In the genomic region with DNA sequence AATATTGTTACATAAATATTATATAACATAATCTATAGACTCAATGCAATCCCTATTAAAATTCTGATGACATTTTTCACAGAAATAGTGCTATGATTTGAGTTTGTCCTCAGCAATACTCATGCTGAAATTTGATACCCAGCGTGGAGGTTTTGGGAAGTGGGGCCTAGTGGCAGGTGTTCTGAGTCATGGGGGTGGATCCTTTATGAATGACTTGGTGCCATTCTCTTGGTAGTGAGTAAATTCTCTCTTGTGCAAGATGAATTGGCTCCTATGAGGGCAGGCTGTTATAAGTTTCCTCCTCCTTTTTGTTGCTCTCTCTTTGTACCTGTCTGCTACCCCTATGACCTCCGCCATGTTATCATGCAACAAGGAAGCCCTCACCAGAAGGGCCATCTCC, we compare ENCODE assay signal across 16 cellular contexts.
DNase-seq lines count a peak whose midpoint lies in the region; ATAC-seq and TF ChIP-seq lines count a peak whose summit lies in the region.
"Had no signal": no experiment of that assay in that cellular context is flagged by ENCODE, and none has a peak within 500 bp of the region (broad histone marks: within the 10 kb centered on the region; RNA-seq: fewer than 3 reads in every experiment).

No MANE protein-coding gene starts in this region.

- no peaks in the 10 kb centered on the region for H3K27me3 Mint-ChIP-seq in CD8-positive, alpha-beta T cell (ENCODE audit: low read depth)
- H3K27me3 Mint-ChIP-seq: activated B cell treated with CpG ODN at 0.5 μM for 24 hours; activated naive CD4-positive, alpha-beta T cell treated with anti-CD3 and anti-CD28 coated beads, Interleukin-2, amount 50 U/mL, for 24 hours had no signal

- TF ChIP-seq CTCF in OCI-LY3 (IDR thresholded peaks at IDR 0.05; ENCODE audit: low read depth, low read length): no peak
- no peak for TF ChIP-seq CTCF in CD8-positive, alpha-beta T cell (IDR thresholded peaks at IDR 0.05)

- H3K9me3 ChIP-seq in OCI-LY3 (ENCODE audit: insufficient read depth, low read length): peaks cover 3% of the 10 kb centered on the region; the same call in 1 of the 2 replicates
- H3K9me3 ChIP-seq in right cardiac atrium (ENCODE audit: control insufficient read depth, low read length): no peaks in the 10 kb centered on the region
- no peaks in the 10 kb centered on the region for H3K9me3 ChIP-seq in CD8-positive, alpha-beta T cell (ENCODE audit: low read length)

- no peak overlapping the region for H3K4me3 Mint-ChIP-seq in CD8-positive, alpha-beta T cell
- H3K4me3 Mint-ChIP-seq: activated B cell treated with CpG ODN at 0.5 μM for 24 hours; activated naive CD4-positive, alpha-beta T cell treated with anti-CD3 and anti-CD28 coated beads, Interleukin-2, amount 50 U/mL, for 24 hours had no signal

- H2AFZ ChIP-seq in OCI-LY3 (ENCODE audit: low read depth, low read length): no peak overlapping the region

- H3K36me3 Mint-ChIP-seq in CD8-positive, alpha-beta T cell: peaks cover 74% of the 10 kb centered on the region

- no peaks in the 10 kb centered on the region for H4K20me1 ChIP-seq in OCI-LY3 (ENCODE audit: insufficient read depth, low read length)

- H3K4me3 ChIP-seq in OCI-LY3 (ENCODE audit: low read length): no peak overlapping the region
- H3K4me3 ChIP-seq in right cardiac atrium (ENCODE audit: low read length): no peak overlapping the region
- no peak overlapping the region for H3K4me3 ChIP-seq in CD8-positive, alpha-beta T cell (ENCODE audit: low read depth, low read length)
- H3K4me3 ChIP-seq: dorsolateral prefrontal cortex, left lung had no signal

- CTCF ChIA-PET in CD8-positive, alpha-beta T cell (lab: Charles Lee): no interaction called here

- H3K4me1 ChIP-seq in OCI-LY3 (ENCODE audit: low read length) (peaks cover 12% of the 10 kb centered on the region), right cardiac atrium (ENCODE audit: control insufficient read depth, insufficient read depth, low read length) (no peaks in the 10 kb centered on the region)
- no peaks in the 10 kb centered on the region for H3K4me1 ChIP-seq in CD8-positive, alpha-beta T cell (ENCODE audit: insufficient read depth, low read length)
- H3K4me1 ChIP-seq: left lung had no signal

- intact Hi-C loops in right cardiac atrium (cut with DNase I): loop anchor here in 1 of 4 donors (10.0 kb wide), 1 partner anchor 164 kb away; the partner anchor contains the start of gene EPM2A
- intact Hi-C loops in CD8-positive, alpha-beta T cell (cut with DNase I, micrococcal nuclease): no loop called here

- no peak overlapping the region for H3K9ac ChIP-seq in OCI-LY3 (ENCODE audit: low read length)

- peak; percentile 67 for ATAC-seq in esophagus mucosa
- no peak for ATAC-seq in right cardiac atrium
- no peak for ATAC-seq in CD8-positive, alpha-beta T cell
- ATAC-seq in HG03108 (IDR thresholded peaks at IDR 0.05; ENCODE audit: unreplicated experiment): no peak
- ATAC-seq: left lung had no signal

- no peak overlapping the region for H3K27ac Mint-ChIP-seq in CD8-positive, alpha-beta T cell
- H3K27ac Mint-ChIP-seq: activated B cell treated with CpG ODN at 0.5 μM for 24 hours; activated naive CD4-positive, alpha-beta T cell treated with anti-CD3 and anti-CD28 coated beads, Interleukin-2, amount 50 U/mL, for 24 hours had no signal

- POLR2A ChIA-PET in CD8-positive, alpha-beta T cell (lab: Charles Lee): no interaction called here

- H3K36me3 ChIP-seq in OCI-LY3 (replicated peaks; ENCODE audit: low read depth, low read length): peaks cover 9% of the 10 kb centered on the region
- H3K36me3 ChIP-seq in CD8-positive, alpha-beta T cell (ENCODE audit: insufficient read depth, low read length): no peaks in the 10 kb centered on the region

- DNase-seq in Daoy (ENCODE audit: low read depth): peak; percentile 57
- DNase-seq in HT1080 (ENCODE audit: low read depth): peak; percentile 84
- DNase-seq in right cardiac atrium: no peak
- DNase-seq in NCI-H82 (lab: John Stamatoyannopoulos, UW): no peak
- DNase-seq in CD8-positive, alpha-beta T cell: no peak
- DNase-seq: activated B cell treated with CpG ODN at 0.5 μM for 24 hours; activated CD8-positive, alpha-beta memory T cell treated with anti-CD3 and anti-CD28 coated beads, Interleukin-2, amount 50 U/mL, for 48 hours; BE2C; dorsolateral prefrontal cortex; left lung; NCI-H187 treated with DMSO at 0.1 percent for 48 hours; SW 1271 had no signal

- H3K9me3 Mint-ChIP-seq in CD8-positive, alpha-beta T cell: peaks cover 22% of the 10 kb centered on the region

- H3K4me1 Mint-ChIP-seq in CD8-positive, alpha-beta T cell (ENCODE audit: low read depth): no peaks in the 10 kb centered on the region
- H3K4me1 Mint-ChIP-seq: activated B cell treated with CpG ODN at 0.5 μM for 24 hours; activated naive CD4-positive, alpha-beta T cell treated with anti-CD3 and anti-CD28 coated beads, Interleukin-2, amount 50 U/mL, for 24 hours had no signal

- H3K4me2 ChIP-seq in OCI-LY3 (ENCODE audit: low read length): peak overlapping the region; percentile 22; the same call in 1 of the 2 replicates

- H3K27me3 ChIP-seq in OCI-LY3 (ENCODE audit: low read depth, low read length) (no peaks in the 10 kb centered on the region), right cardiac atrium (ENCODE audit: control insufficient read depth, insufficient read depth) (no peaks in the 10 kb centered on the region)
- H3K27me3 ChIP-seq in CD8-positive, alpha-beta T cell (ENCODE audit: insufficient read depth, low read length): no peaks in the 10 kb centered on the region
- H3K27me3 ChIP-seq: BE2C, dorsolateral prefrontal cortex, left lung had no signal

- 96% methylated on average over 2 of the region's 2 CpGs for WGBS in right cardiac atrium

- peak overlapping the region; percentile 48 for H3K27ac ChIP-seq in OCI-LY3 (ENCODE audit: low read length)
- no peak overlapping the region for H3K27ac ChIP-seq in right cardiac atrium (ENCODE audit: low read length)
- H3K27ac ChIP-seq in CD8-positive, alpha-beta T cell (ENCODE audit: low read depth, low read length): no peak overlapping the region
- H3K27ac ChIP-seq: dorsolateral prefrontal cortex, left lung had no signal

- H3K79me2 ChIP-seq in OCI-LY3 (ENCODE audit: low read length): no peaks in the 10 kb centered on the region

Comparison
In these comparisons a context has a peak if more than half of its experiments do, and no peak if none do; other contexts are left out.
1. DNase-seq: peak in Daoy (single experiment) and HT1080 (single experiment); none in right cardiac atrium (0 of 3), NCI-H82 (single experiment) and CD8-positive, alpha-beta T cell (0 of 7).